8 cellular contexts compared by ENCODE assay signal in genomic region chr1:110210604-110211502, GRCh38. TPM values are rescaled to one million over a fixed set of nuclear protein-coding genes. Genes with fewer than 3 reads are reported as not detected.
DNase-seq lines count a peak whose midpoint lies in the region; ATAC-seq and TF ChIP-seq lines count a peak whose summit lies in the region.

No MANE protein-coding gene starts in this region.

- TF ChIP-seq EP300 in Ishikawa (IDR thresholded peaks at IDR 0.05; ENCODE audit: borderline replicate concordance): no peak

- no peaks in the 10 kb centered on the region for H3K36me3 ChIP-seq in iPS DF 6.9 (ENCODE audit: control insufficient read depth, insufficient read depth, low read length)
- H3K36me3 ChIP-seq in skeletal muscle tissue (ENCODE audit: control insufficient read depth in 3 of 3, insufficient read depth in 3 of 3, low read length in 3 of 3): no peaks in the 10 kb centered on the region

- no CpG with 5 or more reads among the region's 101 CpGs for WGBS in iPS DF 6.9 (ENCODE audit: insufficient coverage, insufficient read length)

- H3K9ac ChIP-seq in skeletal muscle tissue (ENCODE audit: low read depth in 1 of 3, low read length in 3 of 3): peak overlapping the region; percentile 33 to 81 (median 60)

- DNase-seq in CD1c-positive myeloid dendritic cell (ENCODE audit: extremely low spot score) (peak; percentile 66), T follicular helper cell (ENCODE audit: low read depth) (peak; percentile 33), amniotic epithelial cell (ENCODE audit: low read depth) (peak; percentile 25), iPS DF 6.9 (ENCODE audit: low read depth, low spot score) (no peak)

- no peaks in the 10 kb centered on the region for H3K9me3 ChIP-seq in iPS DF 6.9 (ENCODE audit: control insufficient read depth, insufficient read depth, low read length)
- H3K9me3 ChIP-seq in skeletal muscle tissue (ENCODE audit: control insufficient read depth in 3 of 3, low read length in 3 of 3): no peaks in the 10 kb centered on the region

- TF ChIP-seq RAD21 in Ishikawa (IDR thresholded peaks at IDR 0.05; ENCODE audit: low read depth): no peak

- H3K4me3 ChIP-seq in iPS DF 6.9 (ENCODE audit: low read length) (peak overlapping the region; percentile 70; the same call in 1 of the 2 replicates), skeletal muscle tissue (ENCODE audit: low read length in 3 of 3) (peak overlapping the region; percentile 63 to 87 (median 82))

- H3K4me1 ChIP-seq in iPS DF 6.9 (ENCODE audit: control insufficient read depth, insufficient read depth, low read length) (peaks cover 9% of the 10 kb centered on the region), skeletal muscle tissue (ENCODE audit: control insufficient read depth in 3 of 3, insufficient read depth in 3 of 3, low read length in 3 of 3) (peaks cover 10 to 47% (median 33%) of the 10 kb centered on the region in 3 donors)

- H3K27ac ChIP-seq in iPS DF 6.9 (ENCODE audit: low read length) (no peak overlapping the region), skeletal muscle tissue (ENCODE audit: low read depth, low read length) (no peak overlapping the region)

- ATAC-seq in GM19467 (IDR thresholded peaks at IDR 0.05; ENCODE audit: unreplicated experiment) (peak; percentile 26), HG03097 (IDR thresholded peaks at IDR 0.05; ENCODE audit: low FRiP score, unreplicated experiment) (no peak)

- H3K27me3 ChIP-seq in iPS DF 6.9 (ENCODE audit: control insufficient read depth, insufficient read depth, low read length) (peaks cover 9% of the 10 kb centered on the region; the same call in 1 of the 2 replicates), skeletal muscle tissue (ENCODE audit: control insufficient read depth in 3 of 3, insufficient read depth in 3 of 3, low read length in 3 of 3) (peaks cover 0 to 19% (median 9%) of the 10 kb centered on the region in 3 donors)

TF ChIP-seq in Ishikawa, 13 proteins besides CTCF, POLR2A, EP300 and RAD21:
- TF ChIP-seq MAX (IDR thresholded peaks at IDR 0.05): peak; percentile 94
- 0 out of 2 replicates have a peak, but pooled peaks have one; percentile 13 for TF ChIP-seq TAF1 (IDR thresholded peaks at IDR 0.05; ENCODE audit: low read depth)
- no peak for TF ChIP-seq EGR1 (IDR thresholded peaks at IDR 0.05)

RNA-seq across cellular contexts. Expression of gene KCNC4, which starts 0.7 kb away (rescaled TPM):
- total RNA-seq in skeletal muscle tissue: 1.6 TPM
